ENCODE assay signal across 17 cellular contexts in genomic region chr13:57418067-57418677, GRCh38.
"Had no signal": no experiment of that assay in that cellular context is flagged by ENCODE, and none has a peak within 500 bp of the region (broad histone marks: within the 10 kb centered on the region; RNA-seq: fewer than 3 reads in every experiment).

No MANE protein-coding gene starts in this region.

- H3K27me3 ChIP-seq: cardiac muscle cell, esophagus muscularis mucosa, testis had no signal

- H3K79me2 ChIP-seq: parathyroid adenoma had no signal

- H3K4me1 ChIP-seq: esophagus muscularis mucosa, parathyroid adenoma, testis had no signal

- ATAC-seq: left cardiac atrium; stimulated activated naive CD8-positive, alpha-beta T cell treated with anti-CD3 and anti-CD28 coated beads, Interleukin-15, amount 100 ng/mL, for 72 hours had no signal

- H3K27ac ChIP-seq: cardiac muscle cell, esophagus muscularis mucosa, parathyroid adenoma, testis had no signal

- DNase-seq: activated CD4-positive, alpha-beta T cell treated with anti-CD3 and anti-CD28 coated beads, Interleukin-2, amount 50 U/mL, for 1 hour; activated CD4-positive, CD25-positive, alpha-beta regulatory T cell; activated naive CD4-positive, alpha-beta T cell treated with anti-CD3 and anti-CD28 coated beads, Interleukin-2, amount 10 ng/mL, durations not matched to agents 7 days and 5 days; activated T-cell treated with anti-CD3 and anti-CD28 coated beads for 4 hours; foreskin fibroblast; immature natural killer cell; left cardiac atrium; naive B cell; stimulated activated CD4-positive, alpha-beta T cell treated with anti-CD3 and anti-CD28 coated beads, Interleukin-4, amount 100 ng/mL, for 1 hour; stimulated activated CD8-positive, alpha-beta memory T cell treated with anti-CD3 and anti-CD28 coated beads, Interleukin-4, amount 100 ng/mL, for 48 hours; stimulated activated naive CD8-positive, alpha-beta T cell treated with anti-CD3 and anti-CD28 coated beads, Interleukin-15, amount 100 ng/mL, for 72 hours; testis had no signal

- H3K9ac ChIP-seq: parathyroid adenoma had no signal

- FAIRE-seq: colon had no signal

- H2AFZ ChIP-seq: parathyroid adenoma had no signal

- H3K9me3 ChIP-seq: esophagus muscularis mucosa, testis had no signal

- H3K4me3 ChIP-seq: cardiac muscle cell, esophagus muscularis mucosa, lung, testis had no signal

- H3K36me3 ChIP-seq: cardiac muscle cell, esophagus muscularis mucosa had no signal
